8 cellular contexts compared by ENCODE assay signal in the genomic region with DNA sequence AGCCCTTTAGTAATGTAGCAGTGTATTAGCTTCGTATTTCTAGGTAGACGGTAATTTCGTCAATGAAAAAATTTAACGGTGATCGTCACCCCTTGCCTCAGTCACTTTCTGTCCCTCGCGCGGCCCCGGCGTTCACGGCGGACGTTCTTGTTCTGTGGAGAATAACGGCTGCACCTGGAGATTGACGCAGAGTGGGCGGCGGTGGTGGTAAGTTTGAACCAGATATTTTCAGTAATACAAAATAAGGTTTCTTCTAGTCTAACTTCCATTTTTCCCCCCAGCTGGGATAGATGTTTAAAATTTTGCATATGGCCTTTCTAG. TPM values are rescaled to one million over a fixed set of nuclear protein-coding genes. Genes with fewer than 3 reads are reported as not detected.
DNase-seq lines count a peak whose midpoint lies in the region; ATAC-seq and TF ChIP-seq lines count a peak whose summit lies in the region.

No MANE protein-coding gene starts in this region.

- peaks cover 54% of the 10 kb centered on the region for H3K36me3 Mint-ChIP-seq in MCF 10A (ENCODE audit: insufficient read depth, unreplicated experiment)
- peaks cover 57% of the 10 kb centered on the region for H3K36me3 Mint-ChIP-seq in stimulated activated effector memory CD8-positive, alpha-beta T cell treated with anti-CD3 and anti-CD28 coated beads, Interleukin-12 subunit alpha, Interleukin-12 subunit beta, amount 100 ng/mL, for 72 hours

- no peaks in the 10 kb centered on the region for H3F3A ChIP-seq in OCI-LY1 (ENCODE audit: insufficient read depth, low read length)

- peak; percentile 2 for ATAC-seq in GM19351 (IDR thresholded peaks at IDR 0.05; ENCODE audit: unreplicated experiment)
- ATAC-seq in left colon: no peak
- ATAC-seq in stimulated activated effector memory CD8-positive, alpha-beta T cell treated with anti-CD3 and anti-CD28 coated beads, Interleukin-12 subunit alpha, Interleukin-12 subunit beta, amount 100 ng/mL, for 72 hours: peak; percentile 6
- ATAC-seq in HG03571 (IDR thresholded peaks at IDR 0.05; ENCODE audit: unreplicated experiment): no peak

- H3K4me1 ChIP-seq in OCI-LY1 (ENCODE audit: insufficient read depth, low read length, severe bottlenecking): peaks cover 14% of the 10 kb centered on the region

- no peaks in the 10 kb centered on the region for H3K27me3 Mint-ChIP-seq in MCF 10A (ENCODE audit: insufficient read depth, unreplicated experiment)

- H3K4me3 Mint-ChIP-seq in MCF 10A (ENCODE audit: unreplicated experiment): peak overlapping the region; percentile 98
- peak overlapping the region; percentile 96 for H3K4me3 Mint-ChIP-seq in stimulated activated effector memory CD8-positive, alpha-beta T cell treated with anti-CD3 and anti-CD28 coated beads, Interleukin-12 subunit alpha, Interleukin-12 subunit beta, amount 100 ng/mL, for 72 hours

- no peaks in the 10 kb centered on the region for H3K9me2 ChIP-seq in OCI-LY1 (ENCODE audit: low read depth, low read length)

- intact Hi-C loops in MCF 10A (cut with micrococcal nuclease) (loop anchor here (1.0 to 2.0 kb wide), 2 partner anchors 50 kb away; partner anchors contain the start of genes ZNF140 and ZNF268), left colon (cut with DNase I, micrococcal nuclease) (no loop called here)

- peaks cover 73% of the 10 kb centered on the region for H3K36me3 ChIP-seq in OCI-LY1 (ENCODE audit: insufficient read depth, low read length)

- H4K20me1 ChIP-seq in OCI-LY1 (ENCODE audit: insufficient read depth, low read length): no peaks in the 10 kb centered on the region

- TSS peak; percentile 79 for BruUV-seq in MCF 10A (replicated peaks; lab: Mats Ljungman, UMichigan)

- H3K4me2 ChIP-seq in OCI-LY1 (ENCODE audit: low read length): peak overlapping the region; percentile 83

- H3K27ac ChIP-seq in AG04450 (ENCODE audit: low read depth, low read length) (peak overlapping the region; percentile 89), OCI-LY1 (ENCODE audit: low read depth, low read length, poor library complexity, severe bottlenecking) (peak overlapping the region; percentile 84)

- peak overlapping the region; percentile 98 for H3K27ac Mint-ChIP-seq in MCF 10A (ENCODE audit: low read depth, unreplicated experiment)
- peak overlapping the region; percentile 98 for H3K27ac Mint-ChIP-seq in stimulated activated effector memory CD8-positive, alpha-beta T cell treated with anti-CD3 and anti-CD28 coated beads, Interleukin-12 subunit alpha, Interleukin-12 subunit beta, amount 100 ng/mL, for 72 hours

- H3K9me3 ChIP-seq in AG04450 (ENCODE audit: control insufficient read depth, insufficient read depth, low read length) (peaks cover 37% of the 10 kb centered on the region), OCI-LY1 (ENCODE audit: low read length) (peaks cover 36% of the 10 kb centered on the region)

- POLR2A ChIA-PET in AG04450 (lab: Yijun Ruan, JAX) (interaction anchor here (1.2 kb wide), 1 partner anchor 50 kb away, joined by 9 read pairs; the partner anchor contains the start of gene ZNF140), MCF 10A (lab: Yijun Ruan, JAX) (interaction anchor here (0.6 to 3.1 kb wide), 14 partner anchors 11 to 1045 kb away, joined by 3 to 33 read pairs (median 4); partner anchors contain the start of genes ZNF140, ZNF268 and ZNF84)

- H3K4me1 Mint-ChIP-seq in MCF 10A (ENCODE audit: insufficient read depth, unreplicated experiment): peaks cover 6% of the 10 kb centered on the region
- H3K4me1 Mint-ChIP-seq in stimulated activated effector memory CD8-positive, alpha-beta T cell treated with anti-CD3 and anti-CD28 coated beads, Interleukin-12 subunit alpha, Interleukin-12 subunit beta, amount 100 ng/mL, for 72 hours: peaks cover 22% of the 10 kb centered on the region

- H3K79me2 ChIP-seq in OCI-LY1 (ENCODE audit: insufficient read depth, low read length): peaks cover 9% of the 10 kb centered on the region

- H3K4me3 ChIP-seq in AG04450 (ENCODE audit: low read depth, low read length) (peak overlapping the region; percentile 71), OCI-LY1 (ENCODE audit: low read depth, low read length, poor library complexity, severe bottlenecking) (peak overlapping the region; percentile 92)

- peak overlapping the region; percentile 69; the same call in 1 of the 2 replicates for H2AFZ ChIP-seq in OCI-LY1 (ENCODE audit: low read length)

- CTCF ChIA-PET in AG04450 (lab: Charles Lee) (interaction anchor here (1.8 kb wide), 1 partner anchor 50 kb away, joined by 8 read pairs; the partner anchor contains the start of gene ZNF268), MCF 10A (lab: Yijun Ruan, JAX) (interaction anchor here (0.8 kb wide), 1 partner anchor 11 kb away, joined by 4 read pairs; no protein-coding TSS in a partner anchor)

- H3K9me3 Mint-ChIP-seq in MCF 10A (ENCODE audit: unreplicated experiment): peaks cover 30% of the 10 kb centered on the region
- peaks cover 26% of the 10 kb centered on the region for H3K9me3 Mint-ChIP-seq in stimulated activated effector memory CD8-positive, alpha-beta T cell treated with anti-CD3 and anti-CD28 coated beads, Interleukin-12 subunit alpha, Interleukin-12 subunit beta, amount 100 ng/mL, for 72 hours

- H3K27me3 ChIP-seq in AG04450 (ENCODE audit: control insufficient read depth, insufficient read depth, low read length): no peaks in the 10 kb centered on the region
- H3K27me3 ChIP-seq in OCI-LY1 (ENCODE audit: insufficient read depth, low read length): no peaks in the 10 kb centered on the region

- TF ChIP-seq CTCF in AG04450 (IDR thresholded peaks at IDR 0.05; ENCODE audit: low read depth, low read length) (no peak), OCI-LY1 (IDR thresholded peaks at IDR 0.05; ENCODE audit: low read length) (no peak), MCF 10A (IDR thresholded peaks at IDR 0.05; ENCODE audit: unreplicated experiment) (no peak)

- DNase-seq in AG04450 (ENCODE audit: low read depth, low spot score): no peak
- no peak for DNase-seq in MCF 10A (ENCODE audit: unreplicated experiment)
- peak; percentile 31 to 65 for DNase-seq in left colon
- DNase-seq in stimulated activated effector memory CD8-positive, alpha-beta T cell treated with anti-CD3 and anti-CD28 coated beads, Interleukin-12 subunit alpha, Interleukin-12 subunit beta, amount 100 ng/mL, for 72 hours (ENCODE audit: low spot score in 2 of 2): no peak
- no peak for DNase-seq in NCI-H1105 treated with DMSO at 0.1 percent for 48 hours (lab: John Stamatoyannopoulos, UW)

- peak overlapping the region; percentile 90 for H3K9ac ChIP-seq in OCI-LY1 (ENCODE audit: low read length)

RNA-seq across cellular contexts. Expression of gene ZNF10, which starts 0.3 kb away (rescaled TPM):
- 5.6 and 7.6 TPM in 2 replicates for polyA plus RNA-seq in AG04450 (2011; rRNA removed)
- polyA minus RNA-seq in AG04450 (2011; rRNA and poly(A)+ RNA removed): 10.5 and 13.7 TPM in 2 replicates
- total RNA-seq in MCF 10A (2022): 6.6 and 7.2 TPM in 2 replicates
- total RNA-seq in left colon: 1 to 10 TPM; 3.5 to 7.5 TPM

RNA-seq across cellular contexts. Expression of gene ZNF891, which starts 0.7 kb away (rescaled TPM):
- 0.43 and 0.66 TPM in 2 replicates for polyA plus RNA-seq in AG04450 (2011; rRNA removed)
- 0.64 and 1.1 TPM in 2 replicates for polyA minus RNA-seq in AG04450 (2011; rRNA and poly(A)+ RNA removed)
- 1.6 and 1.9 TPM in 2 replicates for total RNA-seq in MCF 10A (2022)
- total RNA-seq in left colon: 1 to 10 TPM; 1.4 to 1.6 TPM

RNA-seq across cellular contexts. Expression of gene ZNF140, which starts 50.0 kb away (rescaled TPM):
- polyA plus RNA-seq in AG04450 (2011; rRNA removed): 17.6 and 21.7 TPM in 2 replicates
- polyA minus RNA-seq in AG04450 (2011; rRNA and poly(A)+ RNA removed): 12.4 and 17.2 TPM in 2 replicates
- total RNA-seq in MCF 10A (2022) (14.8 and 15.5 TPM in 2 replicates), left colon (10 to 100 TPM; 10.6 to 11.6 TPM)

RNA-seq across cellular contexts. Expression of gene ZNF268, which starts 50.5 kb away (rescaled TPM):
- 16.1 TPM in 2 replicates for polyA plus RNA-seq in AG04450 (2011; rRNA removed)
- polyA minus RNA-seq in AG04450 (2011; rRNA and poly(A)+ RNA removed): 53.7 and 72.6 TPM in 2 replicates
- total RNA-seq in MCF 10A (2022): 23.4 and 26.6 TPM in 2 replicates
- total RNA-seq in left colon: 10 to 100 TPM; 13.0 to 15.7 TPM

Comparison
In these comparisons a context has a peak if more than half of its experiments do, and no peak if none do; other contexts are left out.
1. DNase-seq: peak in left colon (2 of 2); none in AG04450 (single experiment), MCF 10A (single experiment), stimulated activated effector memory CD8-positive, alpha-beta T cell treated with anti-CD3 and anti-CD28 coated beads, Interleukin-12 subunit alpha, Interleukin-12 subunit beta, amount 100 ng/mL, for 72 hours (0 of 2) and NCI-H1105 treated with DMSO at 0.1 percent for 48 hours (single experiment).
2. ATAC-seq: peak in GM19351 (single experiment) and stimulated activated effector memory CD8-positive, alpha-beta T cell treated with anti-CD3 and anti-CD28 coated beads, Interleukin-12 subunit alpha, Interleukin-12 subunit beta, amount 100 ng/mL, for 72 hours (single experiment); none in left colon (single experiment) and HG03571 (single experiment).